27 cellular contexts compared by ENCODE assay signal in the genomic region with DNA sequence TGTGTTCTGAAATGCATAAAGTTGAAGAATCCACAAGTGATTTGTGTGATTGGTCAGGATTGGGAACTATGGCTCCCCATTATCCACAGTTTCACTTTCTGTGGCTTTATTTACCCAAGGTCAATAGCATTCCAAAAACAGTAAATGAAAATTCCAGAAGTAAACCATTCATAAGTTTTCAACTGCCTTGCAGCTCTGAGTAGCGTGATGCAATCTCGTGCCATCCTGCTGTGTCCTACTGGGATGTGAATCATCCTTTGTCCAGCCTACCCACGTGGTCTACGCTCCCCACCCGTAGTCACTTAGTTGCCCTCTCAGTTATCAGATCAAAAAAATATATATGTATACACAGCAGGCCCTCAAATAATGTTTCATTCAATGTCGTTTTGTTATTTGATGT.
DNase-seq lines count a peak whose midpoint lies in the region; ATAC-seq and TF ChIP-seq lines count a peak whose summit lies in the region.
"Had no signal": no experiment of that assay in that cellular context is flagged by ENCODE, and none has a peak within 500 bp of the region (broad histone marks: within the 10 kb centered on the region; RNA-seq: fewer than 3 reads in every experiment).

No MANE protein-coding gene starts in this region.

- CTCF ChIA-PET in A673 (lab: Charles Lee): no interaction called here

- intact Hi-C loops in A673 (cut with micrococcal nuclease; ENCODE audit: unreplicated experiment): no loop called here

- peak; percentile 66 for DNase-seq in A673 (ENCODE audit: low spot score)
- DNase-seq in HT-29 (ENCODE audit: low spot score): peak; percentile 9
- DNase-seq in SJSA1 (ENCODE audit: low read depth in 1 of 2, low spot score in 2 of 2): peak; percentile 62 to 78
- peak; percentile 37 for DNase-seq in epidermal melanocyte (ENCODE audit: insufficient read length, low spot score)
- DNase-seq in cortex of kidney (lab: John Stamatoyannopoulos, UW): no peak
- DNase-seq in ecto neural progenitor cell (ENCODE audit: low spot score): no peak
- DNase-seq: activated CD4-positive, alpha-beta T cell treated with anti-CD3 and anti-CD28 coated beads for 1 hour; activated CD8-positive, alpha-beta T cell treated with anti-CD3 and anti-CD28 coated beads for 36 hours; activated effector memory CD4-positive, alpha-beta T cell treated with Interleukin-2 at 50 U/mL for 16 hours; aorta; DMS79 treated with DMSO at 0.1 percent for 48 hours; dorsolateral prefrontal cortex; glutamatergic neuron; Karpas-422; kidney; lower lobe of right lung; mucosa of descending colon; NCI-H1048; NCI-H1694 treated with DMSO at 0.1 percent for 48 hours; NCI-H526; Peyer's patch had no signal

- H3K27me3 ChIP-seq in A673 (replicated peaks; ENCODE audit: insufficient read depth, low read depth, low read length, poor library complexity) (no peaks in the 10 kb centered on the region), SJSA1 (replicated peaks) (no peaks in the 10 kb centered on the region)
- H3K27me3 ChIP-seq: BLaER1, Peyer's patch, tibial nerve had no signal

- H3K9me3 ChIP-seq in A673 (ENCODE audit: low read depth, low read length, poor library complexity, severe bottlenecking): peaks cover 4% of the 10 kb centered on the region
- no peaks in the 10 kb centered on the region; the same call in 1 of the 2 replicates for H3K9me3 ChIP-seq in SJSA1 (replicated peaks)
- H3K9me3 ChIP-seq: BLaER1, Peyer's patch had no signal

- H3K4me1 ChIP-seq in A673 (ENCODE audit: insufficient read depth, low read length, poor library complexity, severe bottlenecking) (peaks cover 7% of the 10 kb centered on the region), SJSA1 (replicated peaks) (peaks cover 31% of the 10 kb centered on the region)
- H3K4me1 ChIP-seq: BLaER1, lower lobe of right lung, Peyer's patch, tibial nerve had no signal

- H3K36me3 ChIP-seq in A673 (ENCODE audit: insufficient read depth, low read length, poor library complexity, severe bottlenecking) (no peaks in the 10 kb centered on the region), SJSA1 (no peaks in the 10 kb centered on the region)
- H3K36me3 ChIP-seq: BLaER1, lower lobe of right lung, Peyer's patch, tibial nerve had no signal

- ATAC-seq in GM18517 (IDR thresholded peaks at IDR 0.05; ENCODE audit: unreplicated experiment): no peak
- ATAC-seq in esophagus mucosa: no peak
- ATAC-seq: activated CD8-positive, alpha-beta T cell treated with anti-CD3 and anti-CD28 coated beads for 36 hours; lower lobe of right lung; mucosa of descending colon; natural killer cell treated with Interleukin-12 subunit alpha and Interleukin-12 subunit beta and Interleukin-15 and Interleukin-18, amount 100 ng/mL, for 72 hours had no signal

- H3K4me3 ChIP-seq in A673 (ENCODE audit: low read depth, low read length, poor library complexity, severe bottlenecking): no peak overlapping the region
- no peak overlapping the region for H3K4me3 ChIP-seq in SJSA1
- H3K4me3 ChIP-seq: BLaER1, lower lobe of right lung, mucosa of descending colon, Peyer's patch, SK-N-MC, tibial nerve had no signal

- POLR2A ChIA-PET in A673 (lab: Charles Lee; ENCODE audit: low non-redundant PET): interaction anchor here (0.6 kb wide), 1 partner anchor 1969 kb away, joined by 5 read pairs; no protein-coding TSS in a partner anchor

- TF ChIP-seq CTCF in A673 (conservative IDR thresholded peaks at IDR 0.05; ENCODE audit: low read depth, low read length): no peak

- no peak overlapping the region for H3K27ac ChIP-seq in A673 (ENCODE audit: low read depth, low read length, poor library complexity, severe bottlenecking)
- H3K27ac ChIP-seq in SJSA1: peak overlapping the region; percentile 81
- H3K27ac ChIP-seq: BLaER1, dorsolateral prefrontal cortex, lower lobe of right lung, Peyer's patch, SK-N-MC, tibial nerve had no signal

- no TSS peak for BruUV-seq in A673 (replicated peaks; lab: Mats Ljungman, UMichigan)

Comparison
In these comparisons a context has a peak if more than half of its experiments do, and no peak if none do; other contexts are left out.
1. DNase-seq: peak in A673 (single experiment), HT-29 (single experiment), SJSA1 (2 of 2) and epidermal melanocyte (single experiment); none in cortex of kidney (single experiment) and ecto neural progenitor cell (single experiment).